ENCODE assay signal across 8 cellular contexts in the genomic region with DNA sequence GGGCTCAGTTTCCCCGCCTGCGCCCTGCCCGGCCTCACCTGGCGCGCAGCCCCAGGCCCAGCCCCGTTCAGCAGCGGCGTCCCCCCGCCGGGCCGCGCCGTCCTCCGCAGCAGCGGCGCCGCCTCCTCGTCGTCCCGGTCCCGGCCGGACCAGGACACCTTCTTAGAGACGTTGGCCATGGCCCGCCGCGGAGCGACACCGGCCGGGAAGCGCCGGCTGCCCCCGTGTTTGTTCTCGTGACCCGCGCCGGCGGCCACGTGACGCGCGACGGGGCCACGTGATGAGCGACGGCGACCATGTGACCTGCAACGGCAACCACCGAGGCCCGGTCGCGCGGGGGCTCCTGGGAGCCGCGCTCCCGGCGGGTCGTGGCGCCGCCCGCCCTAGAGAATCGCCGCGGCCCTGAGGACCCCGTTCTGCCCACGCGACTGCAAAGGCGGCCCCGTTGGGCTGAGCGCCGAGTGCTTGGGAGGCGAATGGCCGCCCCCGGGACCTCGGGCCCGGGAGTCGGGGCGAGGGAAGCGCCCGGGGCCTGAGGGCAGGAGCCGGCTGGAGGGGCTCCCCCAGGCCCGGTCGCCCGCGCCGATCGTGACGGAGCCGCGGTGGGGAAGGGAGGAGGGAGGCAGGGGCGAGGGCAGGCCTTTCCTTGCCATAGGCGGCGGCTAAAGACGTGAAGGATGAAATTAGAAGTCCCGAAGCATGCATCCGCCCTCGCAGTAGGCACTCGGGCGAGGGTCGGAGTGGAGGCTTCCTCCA. TPM values are rescaled to one million over a fixed set of nuclear protein-coding genes. Genes with fewer than 3 reads are reported as not detected.
A peak's percentile ranks its signal among the peaks of the same experiment; 100 is the strongest.
DNase-seq lines count a peak whose midpoint lies in the region; TF ChIP-seq lines count a peak whose summit lies in the region.

A gene with protein sequence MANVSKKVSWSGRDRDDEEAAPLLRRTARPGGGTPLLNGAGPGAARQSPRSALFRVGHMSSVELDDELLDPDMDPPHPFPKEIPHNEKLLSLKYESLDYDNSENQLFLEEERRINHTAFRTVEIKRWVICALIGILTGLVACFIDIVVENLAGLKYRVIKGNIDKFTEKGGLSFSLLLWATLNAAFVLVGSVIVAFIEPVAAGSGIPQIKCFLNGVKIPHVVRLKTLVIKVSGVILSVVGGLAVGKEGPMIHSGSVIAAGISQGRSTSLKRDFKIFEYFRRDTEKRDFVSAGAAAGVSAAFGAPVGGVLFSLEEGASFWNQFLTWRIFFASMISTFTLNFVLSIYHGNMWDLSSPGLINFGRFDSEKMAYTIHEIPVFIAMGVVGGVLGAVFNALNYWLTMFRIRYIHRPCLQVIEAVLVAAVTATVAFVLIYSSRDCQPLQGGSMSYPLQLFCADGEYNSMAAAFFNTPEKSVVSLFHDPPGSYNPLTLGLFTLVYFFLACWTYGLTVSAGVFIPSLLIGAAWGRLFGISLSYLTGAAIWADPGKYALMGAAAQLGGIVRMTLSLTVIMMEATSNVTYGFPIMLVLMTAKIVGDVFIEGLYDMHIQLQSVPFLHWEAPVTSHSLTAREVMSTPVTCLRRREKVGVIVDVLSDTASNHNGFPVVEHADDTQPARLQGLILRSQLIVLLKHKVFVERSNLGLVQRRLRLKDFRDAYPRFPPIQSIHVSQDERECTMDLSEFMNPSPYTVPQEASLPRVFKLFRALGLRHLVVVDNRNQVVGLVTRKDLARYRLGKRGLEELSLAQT (minus strand): TSS at position 233 of the 756 bp plus-strand sequence. CDS start 54 bp downstream, at position 179.

- H3K4me3 ChIP-seq in HFF-Myc (replicated peaks; ENCODE audit: low read depth, low read length) (peak within 1 kb of the TSS; percentile 71), transverse colon (peak within 1 kb of the TSS; percentile 73 to 98 (median 86))

- in situ Hi-C loops in transverse colon (cut with MboI; ENCODE audit: low pct_ligation_motif_present in 1 of 4, low pct_unique_long_range_greater_than_20kb in 1 of 4, low sequenced_read_pairs in 3 of 4): no loop called here

- peak; percentile 93 for TF ChIP-seq POLR2A in transverse colon (IDR thresholded peaks at IDR 0.05)

- WGBS in adipose tissue, 3 donors: 0 to 1% (median 0%) methylated on average over 75 to 99 of the region's 99 CpGs
- WGBS in transverse colon (ENCODE audit: low coverage in 1 of 2), 2 donors: 1 to 2% methylated on average over 9 to 77 of the region's 99 CpGs

- H3K27ac ChIP-seq in adipose tissue (ENCODE audit: low read depth, low read length): no peak within 1 kb of the TSS
- peak within 1 kb of the TSS; percentile 89 to 94 (median 91) for H3K27ac ChIP-seq in transverse colon

- TF ChIP-seq EP300 in transverse colon (IDR thresholded peaks at IDR 0.05; ENCODE audit: low read depth): no peak

- H3K4me1 ChIP-seq in transverse colon: peaks cover 13 to 37% (median 20%) of the 10 kb centered on the region in 4 donors

- no peaks in the 10 kb centered on the region for H3K9me3 ChIP-seq in transverse colon

- no peak for TF ChIP-seq CTCF in GM10266 (IDR thresholded peaks at IDR 0.05; ENCODE audit: control insufficient read depth, insufficient read depth, low read depth, missing control alignments)
- TF ChIP-seq CTCF in HFF-Myc (IDR thresholded peaks at IDR 0.05; ENCODE audit: low read depth, low read length, missing control alignments): no peak
- TF ChIP-seq CTCF in transverse colon (IDR thresholded peaks at IDR 0.05): no peak

- H3K36me3 ChIP-seq in transverse colon: no peaks in the 10 kb centered on the region

- no peaks in the 10 kb centered on the region for H3K27me3 ChIP-seq in transverse colon

- intact Hi-C loops in cardiac septum (cut with DNase I) (loop anchor here (5.0 kb wide), 1 partner anchor 352 kb away; a partner anchor contains a TSS), posterior cingulate gyrus (cut with DNase I) (no loop called here), transverse colon (cut with DNase I; ENCODE audit: low total_unique reads) (no loop called here)

- DNase-seq in GM10266 (ENCODE audit: extremely low spot score) (peak; percentile 99), HFF-Myc (ENCODE audit: extremely low read depth, low read depth) (no peak), NAMALWA (ENCODE audit: low spot score) (peak; percentile 87), T-helper 1 cell (peak; percentile 73 to 87 (median 81)), cardiac septum (ENCODE audit: low spot score) (peak; percentile 95), posterior cingulate gyrus (peak; percentile 79 to 98 (median 88)), transverse colon (peak; percentile 93)

RNA-seq across cellular contexts. Expression of the gene that starts here (rescaled TPM):
- 10 to 100 TPM; 31.5 to 51.7 (median 33.9) TPM for polyA plus RNA-seq in adipose tissue
- total RNA-seq in cardiac septum (39.8 TPM), transverse colon (100 to 1,000 TPM in 2 of 4 donors, 10 to 100 TPM in 2; 57.6 to 171 (median 95.0) TPM)
